In the genomic region with DNA sequence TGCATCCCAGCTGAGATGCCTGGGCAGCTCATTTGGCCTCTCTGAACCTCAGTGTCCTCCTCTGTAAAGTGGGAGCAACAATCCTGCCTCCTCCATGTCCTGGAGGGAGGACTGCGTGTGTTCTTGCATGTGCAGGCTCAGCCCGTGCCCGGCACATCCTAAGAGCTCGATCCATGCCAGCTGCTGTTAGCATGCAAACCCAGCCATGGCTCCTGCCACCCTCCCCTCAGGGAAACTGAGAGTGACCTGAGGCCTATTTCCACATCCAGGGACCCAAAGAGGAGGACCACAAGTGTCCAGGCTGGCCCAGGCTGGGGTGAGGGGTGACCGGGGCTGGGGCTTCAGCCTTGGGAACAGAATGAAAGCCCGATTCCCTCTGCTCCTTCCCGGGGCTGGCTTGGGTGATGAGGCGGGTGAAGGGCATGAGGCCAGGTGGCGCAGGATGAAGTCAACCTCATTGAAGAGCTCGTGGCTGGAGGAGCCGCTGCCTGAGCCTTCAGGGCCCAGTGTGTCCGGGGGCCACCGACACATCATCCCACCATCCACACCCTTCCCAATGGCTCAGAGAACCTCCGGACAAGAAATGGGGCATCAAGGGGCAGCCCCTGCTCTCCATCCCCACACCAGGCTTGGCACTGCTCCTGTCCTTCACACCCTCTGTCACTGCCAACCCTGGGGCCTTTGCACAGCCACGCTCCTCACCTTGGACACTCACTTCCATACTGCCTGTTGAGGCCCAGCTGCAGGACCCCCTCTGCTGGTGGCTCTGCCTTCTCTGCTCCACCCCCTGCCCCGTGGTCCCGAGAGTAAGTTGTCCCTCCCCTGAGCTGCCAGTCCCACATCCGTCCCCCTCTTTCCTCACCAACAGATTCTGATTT, we compare ENCODE assay signal across 1 cellular context.
TF ChIP-seq lines count a peak whose summit lies in the region.

No MANE protein-coding gene starts in this region.

TF ChIP-seq in GM23338, 12 proteins besides CTCF, POLR2A, EP300 and RAD21 (continued from another document):
- TF ChIP-seq, protein P1, sequence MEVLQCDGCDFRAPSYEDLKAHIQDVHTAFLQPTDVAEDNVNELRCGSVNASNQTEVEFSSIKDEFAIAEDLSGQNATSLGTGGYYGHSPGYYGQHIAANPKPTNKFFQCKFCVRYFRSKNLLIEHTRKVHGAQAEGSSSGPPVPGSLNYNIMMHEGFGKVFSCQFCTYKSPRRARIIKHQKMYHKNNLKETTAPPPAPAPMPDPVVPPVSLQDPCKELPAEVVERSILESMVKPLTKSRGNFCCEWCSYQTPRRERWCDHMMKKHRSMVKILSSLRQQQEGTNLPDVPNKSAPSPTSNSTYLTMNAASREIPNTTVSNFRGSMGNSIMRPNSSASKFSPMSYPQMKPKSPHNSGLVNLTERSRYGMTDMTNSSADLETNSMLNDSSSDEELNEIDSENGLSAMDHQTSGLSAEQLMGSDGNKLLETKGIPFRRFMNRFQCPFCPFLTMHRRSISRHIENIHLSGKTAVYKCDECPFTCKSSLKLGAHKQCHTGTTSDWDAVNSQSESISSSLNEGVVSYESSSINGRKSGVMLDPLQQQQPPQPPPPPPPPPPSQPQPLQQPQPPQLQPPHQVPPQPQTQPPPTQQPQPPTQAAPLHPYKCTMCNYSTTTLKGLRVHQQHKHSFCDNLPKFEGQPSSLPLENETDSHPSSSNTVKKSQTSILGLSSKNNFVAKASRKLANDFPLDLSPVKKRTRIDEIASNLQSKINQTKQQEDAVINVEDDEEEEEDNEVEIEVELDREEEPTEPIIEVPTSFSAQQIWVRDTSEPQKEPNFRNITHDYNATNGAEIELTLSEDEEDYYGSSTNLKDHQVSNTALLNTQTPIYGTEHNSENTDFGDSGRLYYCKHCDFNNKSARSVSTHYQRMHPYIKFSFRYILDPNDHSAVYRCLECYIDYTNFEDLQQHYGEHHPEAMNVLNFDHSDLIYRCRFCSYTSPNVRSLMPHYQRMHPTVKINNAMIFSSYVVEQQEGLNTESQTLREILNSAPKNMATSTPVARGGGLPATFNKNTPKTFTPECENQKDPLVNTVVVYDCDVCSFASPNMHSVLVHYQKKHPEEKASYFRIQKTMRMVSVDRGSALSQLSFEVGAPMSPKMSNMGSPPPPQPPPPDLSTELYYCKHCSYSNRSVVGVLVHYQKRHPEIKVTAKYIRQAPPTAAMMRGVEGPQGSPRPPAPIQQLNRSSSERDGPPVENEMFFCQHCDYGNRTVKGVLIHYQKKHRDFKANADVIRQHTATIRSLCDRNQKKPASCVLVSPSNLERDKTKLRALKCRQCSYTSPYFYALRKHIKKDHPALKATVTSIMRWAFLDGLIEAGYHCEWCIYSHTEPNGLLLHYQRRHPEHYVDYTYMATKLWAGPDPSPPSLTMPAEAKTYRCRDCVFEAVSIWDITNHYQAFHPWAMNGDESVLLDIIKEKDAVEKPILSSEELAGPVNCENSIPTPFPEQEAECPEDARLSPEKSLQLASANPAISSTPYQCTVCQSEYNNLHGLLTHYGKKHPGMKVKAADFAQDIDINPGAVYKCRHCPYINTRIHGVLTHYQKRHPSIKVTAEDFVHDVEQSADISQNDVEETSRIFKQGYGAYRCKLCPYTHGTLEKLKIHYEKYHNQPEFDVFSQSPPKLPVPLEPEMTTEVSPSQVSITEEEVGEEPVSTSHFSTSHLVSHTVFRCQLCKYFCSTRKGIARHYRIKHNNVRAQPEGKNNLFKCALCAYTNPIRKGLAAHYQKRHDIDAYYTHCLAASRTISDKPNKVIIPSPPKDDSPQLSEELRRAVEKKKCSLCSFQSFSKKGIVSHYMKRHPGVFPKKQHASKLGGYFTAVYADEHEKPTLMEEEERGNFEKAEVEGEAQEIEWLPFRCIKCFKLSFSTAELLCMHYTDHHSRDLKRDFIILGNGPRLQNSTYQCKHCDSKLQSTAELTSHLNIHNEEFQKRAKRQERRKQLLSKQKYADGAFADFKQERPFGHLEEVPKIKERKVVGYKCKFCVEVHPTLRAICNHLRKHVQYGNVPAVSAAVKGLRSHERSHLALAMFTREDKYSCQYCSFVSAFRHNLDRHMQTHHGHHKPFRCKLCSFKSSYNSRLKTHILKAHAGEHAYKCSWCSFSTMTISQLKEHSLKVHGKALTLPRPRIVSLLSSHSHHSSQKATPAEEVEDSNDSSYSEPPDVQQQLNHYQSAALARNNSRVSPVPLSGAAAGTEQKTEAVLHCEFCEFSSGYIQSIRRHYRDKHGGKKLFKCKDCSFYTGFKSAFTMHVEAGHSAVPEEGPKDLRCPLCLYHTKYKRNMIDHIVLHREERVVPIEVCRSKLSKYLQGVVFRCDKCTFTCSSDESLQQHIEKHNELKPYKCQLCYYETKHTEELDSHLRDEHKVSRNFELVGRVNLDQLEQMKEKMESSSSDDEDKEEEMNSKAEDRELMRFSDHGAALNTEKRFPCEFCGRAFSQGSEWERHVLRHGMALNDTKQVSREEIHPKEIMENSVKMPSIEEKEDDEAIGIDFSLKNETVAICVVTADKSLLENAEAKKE (CRISPR knock-in tag; IDR thresholded peaks at IDR 0.05): no peak
- TF ChIP-seq JUNB (IDR thresholded peaks at IDR 0.05; ENCODE audit: unreplicated experiment) (no peak), EZH2 (IDR thresholded peaks at IDR 0.05; ENCODE audit: low read depth, unreplicated experiment) (no peak)
